ENCODE assay signal across 12 cellular contexts in the genomic region with DNA sequence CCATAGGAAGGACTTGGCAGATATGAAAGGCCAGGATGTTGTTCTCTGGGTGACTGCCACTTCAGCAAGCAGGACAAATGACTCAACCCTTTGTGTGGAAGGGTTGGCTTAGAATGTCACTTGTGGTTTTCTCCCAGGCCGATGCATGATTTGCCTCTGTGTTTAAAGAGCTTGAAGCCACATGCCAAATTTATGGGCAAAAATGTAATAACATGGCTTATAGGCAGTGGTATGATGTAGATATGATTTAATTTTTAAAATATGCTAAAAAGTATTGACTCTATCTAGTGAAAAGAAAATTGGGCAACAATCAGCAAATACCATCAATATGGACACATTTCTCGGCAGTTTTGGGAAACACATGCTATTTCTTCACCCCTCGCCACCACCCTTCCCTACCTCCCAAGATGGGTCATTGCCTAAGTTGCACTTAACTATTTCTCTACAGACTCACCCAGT.
DNase-seq lines count a peak whose midpoint lies in the region; ATAC-seq, FAIRE-seq and TF ChIP-seq lines count a peak whose summit lies in the region.
"Had no signal": no experiment of that assay in that cellular context is flagged by ENCODE, and none has a peak within 500 bp of the region (broad histone marks: within the 10 kb centered on the region; RNA-seq: fewer than 3 reads in every experiment).

No MANE protein-coding gene starts in this region.

- no peak overlapping the region for H3K4me3 Mint-ChIP-seq in activated CD4-positive, alpha-beta T cell treated with anti-CD3 and anti-CD28 coated beads, Interleukin-2, amount 10 ng/mL, durations not matched to agents 24 days and 14 days
- H3K4me3 Mint-ChIP-seq: B cell, T-helper 17 cell had no signal

- no peaks in the 10 kb centered on the region for H3K36me3 ChIP-seq in SJSA1
- H3K36me3 ChIP-seq in tibial artery: no peaks in the 10 kb centered on the region

- no peak for ATAC-seq in omental fat pad (ENCODE audit: low FRiP score)
- no peak for ATAC-seq in HG02798 (IDR thresholded peaks at IDR 0.05; ENCODE audit: poor library complexity, unreplicated experiment)
- ATAC-seq: T-helper 17 cell had no signal

- H3K9me3 ChIP-seq in SJSA1 (replicated peaks): no peaks in the 10 kb centered on the region
- no peaks in the 10 kb centered on the region for H3K9me3 ChIP-seq in tibial artery

- no peaks in the 10 kb centered on the region for H3K36me3 Mint-ChIP-seq in activated CD4-positive, alpha-beta T cell treated with anti-CD3 and anti-CD28 coated beads, Interleukin-2, amount 10 ng/mL, durations not matched to agents 24 days and 14 days (ENCODE audit: low read depth)

- H3K27me3 ChIP-seq in SJSA1 (replicated peaks) (no peaks in the 10 kb centered on the region; the same call in 1 of the 2 replicates), tibial artery (no peaks in the 10 kb centered on the region)

- H3K27ac ChIP-seq in SJSA1 (no peak overlapping the region), tibial artery (peak overlapping the region; percentile 18 to 19)

- no peak for DNase-seq in activated CD4-positive, alpha-beta T cell treated with anti-CD3 and anti-CD28 coated beads, Interleukin-2, amount 10 ng/mL, durations not matched to agents 24 days and 14 days
- no peak for DNase-seq in activated CD4-positive, alpha-beta T cell treated with anti-CD3 and anti-CD28 coated beads, Interleukin-2, amount 50 U/mL, for 48 hours
- peak; percentile 49 to 63 for DNase-seq in SJSA1 (ENCODE audit: low read depth in 1 of 2, low spot score in 2 of 2)
- DNase-seq in fibroblast of the aortic adventitia (ENCODE audit: low read depth): peak; percentile 90
- DNase-seq in tibial artery: peak; percentile 51 to 70
- DNase-seq in D721Med (ENCODE audit: insufficient read length, low spot score): no peak
- no peak for DNase-seq in omental fat pad (ENCODE audit: low spot score)
- DNase-seq: NCI-H1417 treated with DMSO at 0.1 percent for 48 hours, T-helper 17 cell had no signal

- FAIRE-seq in D721Med (lab: Jason Lieb, UNC): no peak
- FAIRE-seq: endometrium had no signal

- H3K9me3 Mint-ChIP-seq in activated CD4-positive, alpha-beta T cell treated with anti-CD3 and anti-CD28 coated beads, Interleukin-2, amount 10 ng/mL, durations not matched to agents 24 days and 14 days: no peaks in the 10 kb centered on the region

- H3K4me1 ChIP-seq in SJSA1 (replicated peaks) (peaks cover 24% of the 10 kb centered on the region), tibial artery (peaks cover 0 to 43% (median 21%) of the 10 kb centered on the region in 4 donors)

- peak overlapping the region; percentile 12 for H3K27ac Mint-ChIP-seq in activated CD4-positive, alpha-beta T cell treated with anti-CD3 and anti-CD28 coated beads, Interleukin-2, amount 10 ng/mL, durations not matched to agents 24 days and 14 days
- H3K27ac Mint-ChIP-seq: B cell, T-helper 17 cell had no signal

- H3K4me3 ChIP-seq in SJSA1: no peak overlapping the region
- H3K4me3 ChIP-seq in fibroblast of the aortic adventitia (ENCODE audit: low read depth, low read length): no peak overlapping the region
- H3K4me3 ChIP-seq in tibial artery: no peak overlapping the region

- H3K4me1 Mint-ChIP-seq in activated CD4-positive, alpha-beta T cell treated with anti-CD3 and anti-CD28 coated beads, Interleukin-2, amount 10 ng/mL, durations not matched to agents 24 days and 14 days: peaks cover 15% of the 10 kb centered on the region
- H3K4me1 Mint-ChIP-seq: T-helper 17 cell had no signal

- TF ChIP-seq CTCF in fibroblast of the aortic adventitia (IDR thresholded peaks at IDR 0.05; ENCODE audit: insufficient read depth, low read length): no peak
- TF ChIP-seq CTCF in tibial artery (IDR thresholded peaks at IDR 0.05): no peak
- TF ChIP-seq CTCF in D721Med (IDR thresholded peaks at IDR 0.05; ENCODE audit: insufficient read depth, missing control alignments): no peak
- TF ChIP-seq CTCF in omental fat pad (IDR thresholded peaks at IDR 0.05): no peak

- peaks cover 12% of the 10 kb centered on the region for H3K27me3 Mint-ChIP-seq in activated CD4-positive, alpha-beta T cell treated with anti-CD3 and anti-CD28 coated beads, Interleukin-2, amount 10 ng/mL, durations not matched to agents 24 days and 14 days

- intact Hi-C loops in activated CD4-positive, alpha-beta T cell treated with anti-CD3 and anti-CD28 coated beads, Interleukin-2, amount 10 ng/mL, durations not matched to agents 24 days and 14 days (cut with micrococcal nuclease): no loop called here
- intact Hi-C loops in tibial artery (cut with DNase I; ENCODE audit: low total_unique reads): no loop called here

Comparison
In these comparisons a context has a peak if more than half of its experiments do, and no peak if none do; other contexts are left out.
1. DNase-seq: peak in SJSA1 (2 of 2), fibroblast of the aortic adventitia (single experiment) and tibial artery (2 of 2); none in activated CD4-positive, alpha-beta T cell treated with anti-CD3 and anti-CD28 coated beads, Interleukin-2, amount 10 ng/mL, durations not matched to agents 24 days and 14 days (single experiment), activated CD4-positive, alpha-beta T cell treated with anti-CD3 and anti-CD28 coated beads, Interleukin-2, amount 50 U/mL, for 48 hours (0 of 2), D721Med (single experiment) and omental fat pad (single experiment).